ENCODE assay signal across 10 cellular contexts in genomic region chr5:107812570-107813141, GRCh38.
A peak's percentile ranks its signal among the peaks of the same experiment; 100 is the strongest.
DNase-seq lines count a peak whose midpoint lies in the region; ATAC-seq and TF ChIP-seq lines count a peak whose summit lies in the region.
"Had no signal": no experiment of that assay in that cellular context is flagged by ENCODE, and none has a peak within 500 bp of the region (broad histone marks: within the 10 kb centered on the region; RNA-seq: fewer than 3 reads in every experiment).

No MANE protein-coding gene starts in this region.

- POLR2A ChIA-PET in CD8-positive, alpha-beta T cell (lab: Charles Lee): no interaction called here
- POLR2A ChIA-PET in CD4-positive, alpha-beta memory T cell (lab: Charles Lee; ENCODE audit: partially characterized antibody): no interaction called here

- no peak overlapping the region for H3K27ac Mint-ChIP-seq in CD8-positive, alpha-beta T cell
- H3K27ac Mint-ChIP-seq in CD4-positive, alpha-beta memory T cell: no peak overlapping the region
- H3K27ac Mint-ChIP-seq: T-helper 1 cell treated with Interleukin-12 subunit alpha and Interleukin-12 subunit beta and Interleukin-4 antibody, amounts not matched to agents 30 μg/mL and 1 μg/mL, for 36 hours had no signal

- H3K9me3 Mint-ChIP-seq in CD8-positive, alpha-beta T cell: no peaks in the 10 kb centered on the region
- H3K9me3 Mint-ChIP-seq in CD4-positive, alpha-beta memory T cell: no peaks in the 10 kb centered on the region
- H3K9me3 Mint-ChIP-seq: T-helper 1 cell treated with Interleukin-12 subunit alpha and Interleukin-12 subunit beta and Interleukin-4 antibody, amounts not matched to agents 30 μg/mL and 1 μg/mL, for 36 hours had no signal

- H3K4me3 Mint-ChIP-seq in CD8-positive, alpha-beta T cell: no peak overlapping the region
- no peak overlapping the region for H3K4me3 Mint-ChIP-seq in CD4-positive, alpha-beta memory T cell
- H3K4me3 Mint-ChIP-seq: T-helper 1 cell treated with Interleukin-12 subunit alpha and Interleukin-12 subunit beta and Interleukin-4 antibody, amounts not matched to agents 30 μg/mL and 1 μg/mL, for 36 hours had no signal

- no peak for TF ChIP-seq CTCF in CD8-positive, alpha-beta T cell (IDR thresholded peaks at IDR 0.05)

- H2BK120ac ChIP-seq in mesendoderm (ENCODE audit: low read depth, low read length): no peak overlapping the region

- H3K4me2 ChIP-seq in mesendoderm (ENCODE audit: low read length): no peak overlapping the region

- H2BK5ac ChIP-seq in mesendoderm (ENCODE audit: low read length): no peak overlapping the region

- DNase-seq in NOMO-1 treated with DMSO at 0.1 percent for 48 hours (lab: John Stamatoyannopoulos, UW; ENCODE audit: unreplicated experiment) (peak; percentile 51), mesendoderm (no peak), sciatic nerve (ENCODE audit: low spot score) (no peak)
- no peak for DNase-seq in CD8-positive, alpha-beta T cell
- no peak for DNase-seq in CD4-positive, alpha-beta memory T cell

- H3K27me3 Mint-ChIP-seq in CD8-positive, alpha-beta T cell (ENCODE audit: low read depth): peaks cover 6% of the 10 kb centered on the region
- H3K27me3 Mint-ChIP-seq in CD4-positive, alpha-beta memory T cell: peaks cover 0 to 2% of the 10 kb centered on the region in 2 donors

- H3K27me3 ChIP-seq in mesendoderm (ENCODE audit: insufficient read depth, low read length, poor library complexity): no peaks in the 10 kb centered on the region
- H3K27me3 ChIP-seq in CD8-positive, alpha-beta T cell (ENCODE audit: insufficient read depth, low read length): no peaks in the 10 kb centered on the region
- H3K27me3 ChIP-seq in CD4-positive, alpha-beta memory T cell (ENCODE audit: insufficient read depth, low read length): no peaks in the 10 kb centered on the region
- H3K27me3 ChIP-seq: dorsolateral prefrontal cortex had no signal

- peaks cover 5% of the 10 kb centered on the region for H3K4me1 ChIP-seq in mesendoderm (ENCODE audit: control insufficient read depth, low read depth, low read length)
- no peaks in the 10 kb centered on the region for H3K4me1 ChIP-seq in CD8-positive, alpha-beta T cell (ENCODE audit: insufficient read depth, low read length)
- H3K4me1 ChIP-seq in CD4-positive, alpha-beta memory T cell (ENCODE audit: insufficient read depth, low read length): no peaks in the 10 kb centered on the region

- H3K36me3 ChIP-seq in mesendoderm (ENCODE audit: control insufficient read depth, insufficient read depth, low read length): no peaks in the 10 kb centered on the region
- no peaks in the 10 kb centered on the region for H3K36me3 ChIP-seq in CD8-positive, alpha-beta T cell (ENCODE audit: insufficient read depth, low read length)
- H3K36me3 ChIP-seq in CD4-positive, alpha-beta memory T cell (ENCODE audit: insufficient read depth, low read length): no peaks in the 10 kb centered on the region

- intact Hi-C loops in sciatic nerve (cut with DNase I): no loop called here
- intact Hi-C loops in CD8-positive, alpha-beta T cell (cut with DNase I, micrococcal nuclease): no loop called here
- intact Hi-C loops in CD4-positive, alpha-beta memory T cell (cut with micrococcal nuclease): no loop called here

- no peak overlapping the region for H3K18ac ChIP-seq in mesendoderm (ENCODE audit: low read length)

- no peaks in the 10 kb centered on the region for H3K9me3 ChIP-seq in CD8-positive, alpha-beta T cell (ENCODE audit: low read length)
- H3K9me3 ChIP-seq in CD4-positive, alpha-beta memory T cell (ENCODE audit: control insufficient read depth in 1 of 2, low read length in 2 of 2): no peaks in the 10 kb centered on the region

- H4K8ac ChIP-seq in mesendoderm (ENCODE audit: low read depth, low read length): peak overlapping the region; percentile 8

- CTCF ChIA-PET in CD8-positive, alpha-beta T cell (lab: Charles Lee): no interaction called here
- CTCF ChIA-PET in CD4-positive, alpha-beta memory T cell (lab: Charles Lee; ENCODE audit: partially characterized antibody): no interaction called here

- H3K4me1 Mint-ChIP-seq in CD8-positive, alpha-beta T cell (ENCODE audit: low read depth): no peaks in the 10 kb centered on the region
- no peaks in the 10 kb centered on the region for H3K4me1 Mint-ChIP-seq in CD4-positive, alpha-beta memory T cell

- no peak overlapping the region for H3K9ac ChIP-seq in mesendoderm (ENCODE audit: low read length)

- ATAC-seq in GM18867 (IDR thresholded peaks at IDR 0.05; ENCODE audit: unreplicated experiment) (peak; percentile 86), HG02763 (IDR thresholded peaks at IDR 0.05; ENCODE audit: unreplicated experiment) (peak; percentile 73), sciatic nerve (no peak), GM18861 (IDR thresholded peaks at IDR 0.05; ENCODE audit: unreplicated experiment) (no peak)
- no peak for ATAC-seq in CD8-positive, alpha-beta T cell

- no peak overlapping the region for H3K4me3 ChIP-seq in mesendoderm (ENCODE audit: low read length)
- H3K4me3 ChIP-seq in CD8-positive, alpha-beta T cell (ENCODE audit: low read depth, low read length): no peak overlapping the region
- H3K4me3 ChIP-seq in CD4-positive, alpha-beta memory T cell (ENCODE audit: low read length in 2 of 2): no peak overlapping the region
- H3K4me3 ChIP-seq: dorsolateral prefrontal cortex had no signal

- H3K27ac ChIP-seq in mesendoderm (ENCODE audit: low read depth, low read length): no peak overlapping the region
- H3K27ac ChIP-seq in CD8-positive, alpha-beta T cell (ENCODE audit: low read depth, low read length): no peak overlapping the region
- no peak overlapping the region for H3K27ac ChIP-seq in CD4-positive, alpha-beta memory T cell (ENCODE audit: low read depth, low read length)
- H3K27ac ChIP-seq: dorsolateral prefrontal cortex had no signal

- no peaks in the 10 kb centered on the region for H3K36me3 Mint-ChIP-seq in CD8-positive, alpha-beta T cell
- H3K36me3 Mint-ChIP-seq in CD4-positive, alpha-beta memory T cell: no peaks in the 10 kb centered on the region

- H3K79me1 ChIP-seq in mesendoderm (ENCODE audit: low read length): no peaks in the 10 kb centered on the region

- no peak overlapping the region for H3K56ac ChIP-seq in mesendoderm (ENCODE audit: low read length)

- no peak overlapping the region for H4K5ac ChIP-seq in mesendoderm (ENCODE audit: low read length)

- H3K4ac ChIP-seq in mesendoderm (ENCODE audit: low read depth, low read length): no peak overlapping the region

- H2BK15ac ChIP-seq in mesendoderm (replicated peaks; ENCODE audit: low read depth): no peak overlapping the region

- no peak overlapping the region for H3K23ac ChIP-seq in mesendoderm (ENCODE audit: low read length)

- no CpG with 5 or more reads among the region's 8 CpGs for WGBS in mesendoderm (ENCODE audit: extremely low coverage, insufficient coverage, low lambda C conversion rate)

- no peaks in the 10 kb centered on the region for H3K79me2 ChIP-seq in mesendoderm (ENCODE audit: control insufficient read depth, insufficient read depth, low read length)

- no peak overlapping the region for H2AK5ac ChIP-seq in mesendoderm (ENCODE audit: low read length)

Comparison
In these comparisons a context has a peak if more than half of its experiments do, and no peak if none do; other contexts are left out.
1. ATAC-seq: peak in GM18867 (single experiment) and HG02763 (single experiment); none in sciatic nerve (single experiment), GM18861 (single experiment) and CD8-positive, alpha-beta T cell (single experiment).